ENCODE assay signal across 8 cellular contexts in the genomic region with DNA sequence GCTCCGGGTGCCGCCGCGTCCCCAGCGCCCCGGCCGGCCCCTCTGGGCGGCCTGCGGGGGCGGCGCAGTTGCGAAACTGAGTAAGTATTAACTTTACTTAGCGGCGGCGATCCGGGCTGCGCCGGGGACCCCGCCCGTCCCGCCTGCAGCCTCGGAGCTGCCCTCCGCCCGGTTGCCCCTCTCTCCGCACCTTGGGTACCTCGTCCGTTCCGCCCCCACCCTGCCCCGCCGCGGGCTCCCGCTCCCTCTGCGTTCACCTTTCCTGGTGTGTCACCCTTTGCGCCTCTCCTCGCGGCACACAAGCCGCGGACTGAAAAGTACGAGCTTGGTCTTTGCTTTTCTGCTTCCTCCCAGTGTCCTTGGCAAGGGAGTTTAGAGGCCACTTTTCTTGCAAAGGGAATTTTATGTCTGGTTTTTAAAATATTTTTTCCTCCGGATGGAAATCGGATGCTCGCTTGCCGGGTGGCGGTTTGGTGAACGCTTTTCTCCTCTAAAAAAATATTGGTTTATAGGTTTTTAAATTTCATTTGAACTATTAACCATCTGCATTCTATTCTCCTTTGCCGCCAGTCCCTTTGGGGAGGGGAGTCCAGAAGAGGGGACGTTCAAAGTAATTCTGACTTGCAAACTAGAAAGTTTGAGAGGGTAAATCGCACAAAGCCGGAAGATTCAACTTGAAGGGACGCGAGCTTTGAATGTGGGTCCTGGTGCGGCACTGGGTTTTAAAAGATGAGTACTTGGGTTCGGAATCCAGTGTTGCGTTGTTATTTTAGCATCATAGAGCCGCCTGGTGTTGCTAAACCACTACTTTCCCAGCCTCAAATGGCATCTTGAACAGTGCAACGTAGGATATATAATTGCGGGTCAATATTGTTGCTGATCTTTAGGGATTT. TPM values are rescaled to one million over a fixed set of nuclear protein-coding genes. Genes with fewer than 3 reads are reported as not detected.
DNase-seq lines count a peak whose midpoint lies in the region; ATAC-seq and TF ChIP-seq lines count a peak whose summit lies in the region.

No MANE protein-coding gene starts in this region.

- no peak for TF ChIP-seq POLR2A in right lobe of liver (IDR thresholded peaks at IDR 0.05)

- H3K9me3 ChIP-seq in ectodermal cell (ENCODE audit: control insufficient read depth, low read length) (no peaks in the 10 kb centered on the region), right lobe of liver (no peaks in the 10 kb centered on the region)

- peaks cover 71% of the 10 kb centered on the region for H3K27me3 Mint-ChIP-seq in activated CD4-positive, alpha-beta T cell treated with anti-CD3 and anti-CD28 coated beads, Interleukin-2, amount 10 ng/mL, durations not matched to agents 24 days and 14 days
- peaks cover 77% of the 10 kb centered on the region for H3K27me3 Mint-ChIP-seq in T-helper 2 cell treated with Interferon-gamma antibody and Interleukin-4, amounts not matched to agents 5 μg/mL and 100 μg/mL, for 36 hours (ENCODE audit: low read depth)
- H3K27me3 Mint-ChIP-seq in stimulated activated naive CD8-positive, alpha-beta T cell treated with anti-CD3 and anti-CD28 coated beads, Interleukin-15, amount 100 ng/mL, for 72 hours = peaks cover 82% of the 10 kb centered on the region

- no peaks in the 10 kb centered on the region for H3K9me3 Mint-ChIP-seq in activated CD4-positive, alpha-beta T cell treated with anti-CD3 and anti-CD28 coated beads, Interleukin-2, amount 10 ng/mL, durations not matched to agents 24 days and 14 days
- H3K9me3 Mint-ChIP-seq in T-helper 2 cell treated with Interferon-gamma antibody and Interleukin-4, amounts not matched to agents 5 μg/mL and 100 μg/mL, for 36 hours = no peaks in the 10 kb centered on the region
- no peaks in the 10 kb centered on the region for H3K9me3 Mint-ChIP-seq in stimulated activated naive CD8-positive, alpha-beta T cell treated with anti-CD3 and anti-CD28 coated beads, Interleukin-15, amount 100 ng/mL, for 72 hours

- H3K4me1 ChIP-seq in ectodermal cell (ENCODE audit: control insufficient read depth, insufficient read depth, low read length) (peaks cover 7% of the 10 kb centered on the region), right lobe of liver (peaks cover 0 to 7% (median 0%) of the 10 kb centered on the region in 4 donors)

- H3K36me3 ChIP-seq in ectodermal cell (ENCODE audit: control insufficient read depth, insufficient read depth, low read length) (peaks cover 2% of the 10 kb centered on the region), right lobe of liver (no peaks in the 10 kb centered on the region)

- DNase-seq in activated CD4-positive, alpha-beta T cell treated with anti-CD3 and anti-CD28 coated beads, Interleukin-2, amount 10 ng/mL, durations not matched to agents 24 days and 14 days = peak; percentile 64
- DNase-seq in activated CD4-positive, alpha-beta T cell treated with anti-CD3 and anti-CD28 coated beads, Interleukin-2, amount 50 U/mL, for 1 hour = no peak
- no peak for DNase-seq in T-helper 2 cell treated with Interferon-gamma antibody and Interleukin-4, amounts not matched to agents 5 μg/mL and 100 μg/mL, for 36 hours (ENCODE audit: low spot score)
- DNase-seq in right lobe of liver = peak; percentile 67 to 70 (median 70)
- peak; percentile 14 to 22 for DNase-seq in stimulated activated naive CD8-positive, alpha-beta T cell treated with anti-CD3 and anti-CD28 coated beads, Interleukin-15, amount 100 ng/mL, for 72 hours
- DNase-seq in NCI-H2107 (lab: John Stamatoyannopoulos, UW) = no peak

- WGBS in ectodermal cell, 2 experiments = 0% methylated on average over 54 to 56 of the region's 57 CpGs
- WGBS in right lobe of liver (ENCODE audit: insufficient coverage, low coverage, low lambda C conversion rate, missing lambda C conversion rate) = 2% methylated on average over 25 of the region's 57 CpGs

- peak overlapping the region; percentile 94 for H3K4me3 ChIP-seq in ectodermal cell (ENCODE audit: insufficient read depth, low read depth, low read length)
- peak overlapping the region; percentile 58 to 94 (median 71) for H3K4me3 ChIP-seq in right lobe of liver

- peaks cover 12% of the 10 kb centered on the region for H3K4me1 Mint-ChIP-seq in activated CD4-positive, alpha-beta T cell treated with anti-CD3 and anti-CD28 coated beads, Interleukin-2, amount 10 ng/mL, durations not matched to agents 24 days and 14 days
- peaks cover 9% of the 10 kb centered on the region for H3K4me1 Mint-ChIP-seq in T-helper 2 cell treated with Interferon-gamma antibody and Interleukin-4, amounts not matched to agents 5 μg/mL and 100 μg/mL, for 36 hours (ENCODE audit: low read depth)
- peaks cover 17% of the 10 kb centered on the region for H3K4me1 Mint-ChIP-seq in stimulated activated naive CD8-positive, alpha-beta T cell treated with anti-CD3 and anti-CD28 coated beads, Interleukin-15, amount 100 ng/mL, for 72 hours

- H3K27me3 ChIP-seq in ectodermal cell (ENCODE audit: control insufficient read depth, insufficient read depth, low read length, poor library complexity, severe bottlenecking) = no peaks in the 10 kb centered on the region
- no peaks in the 10 kb centered on the region for H3K27me3 ChIP-seq in right lobe of liver

- no peaks in the 10 kb centered on the region for H3K36me3 Mint-ChIP-seq in activated CD4-positive, alpha-beta T cell treated with anti-CD3 and anti-CD28 coated beads, Interleukin-2, amount 10 ng/mL, durations not matched to agents 24 days and 14 days (ENCODE audit: low read depth)
- no peaks in the 10 kb centered on the region for H3K36me3 Mint-ChIP-seq in T-helper 2 cell treated with Interferon-gamma antibody and Interleukin-4, amounts not matched to agents 5 μg/mL and 100 μg/mL, for 36 hours (ENCODE audit: low read depth)

- intact Hi-C loops in activated CD4-positive, alpha-beta T cell treated with anti-CD3 and anti-CD28 coated beads, Interleukin-2, amount 10 ng/mL, durations not matched to agents 24 days and 14 days (cut with micrococcal nuclease) = loop anchor here (5.0 kb wide), 1 partner anchor 163 kb away; no protein-coding TSS in a partner anchor
- intact Hi-C loops in right lobe of liver (cut with DNase I) = no loop called here

- peak overlapping the region; percentile 54 for H3K27ac Mint-ChIP-seq in activated CD4-positive, alpha-beta T cell treated with anti-CD3 and anti-CD28 coated beads, Interleukin-2, amount 10 ng/mL, durations not matched to agents 24 days and 14 days
- no peak overlapping the region for H3K27ac Mint-ChIP-seq in T-helper 2 cell treated with Interferon-gamma antibody and Interleukin-4, amounts not matched to agents 5 μg/mL and 100 μg/mL, for 36 hours
- peak overlapping the region; percentile 19 to 45 for H3K27ac Mint-ChIP-seq in stimulated activated naive CD8-positive, alpha-beta T cell treated with anti-CD3 and anti-CD28 coated beads, Interleukin-15, amount 100 ng/mL, for 72 hours

- TF ChIP-seq CTCF in right lobe of liver (IDR thresholded peaks at IDR 0.05) = peak in 1 of 4 donors; percentile 3

- H3K27ac ChIP-seq in ectodermal cell (ENCODE audit: insufficient read depth, low read depth, low read length, poor library complexity, severe bottlenecking) = peak overlapping the region; percentile 44
- peak overlapping the region; percentile 45 to 72 (median 54) for H3K27ac ChIP-seq in right lobe of liver

- H3K4me3 Mint-ChIP-seq in activated CD4-positive, alpha-beta T cell treated with anti-CD3 and anti-CD28 coated beads, Interleukin-2, amount 10 ng/mL, durations not matched to agents 24 days and 14 days = peak overlapping the region; percentile 82
- H3K4me3 Mint-ChIP-seq in T-helper 2 cell treated with Interferon-gamma antibody and Interleukin-4, amounts not matched to agents 5 μg/mL and 100 μg/mL, for 36 hours = peak overlapping the region; percentile 79
- peak overlapping the region; percentile 80 to 83 for H3K4me3 Mint-ChIP-seq in stimulated activated naive CD8-positive, alpha-beta T cell treated with anti-CD3 and anti-CD28 coated beads, Interleukin-15, amount 100 ng/mL, for 72 hours

- ATAC-seq in HG03558 (IDR thresholded peaks at IDR 0.05; ENCODE audit: extremely low read depth, unreplicated experiment) = peak; percentile 24
- peak; percentile 63 to 68 (median 64) for ATAC-seq in right lobe of liver
- ATAC-seq in stimulated activated naive CD8-positive, alpha-beta T cell treated with anti-CD3 and anti-CD28 coated beads, Interleukin-15, amount 100 ng/mL, for 72 hours = peak; percentile 47

RNA-seq across cellular contexts. Expression of a gene that starts 0.8 kb away (rescaled TPM):
- total RNA-seq in activated CD4-positive, alpha-beta T cell treated with anti-CD3 and anti-CD28 coated beads, Interleukin-2, amount 10 ng/mL, durations not matched to agents 24 days and 14 days = 0.17 and 0.37 TPM in 2 replicates
- 36.3 TPM for polyA plus RNA-seq in ectodermal cell (2013, experiment 1 of 4)
- polyA plus RNA-seq in ectodermal cell (2013, experiment 2 of 4) = 40.2 TPM
- polyA plus RNA-seq in ectodermal cell (2013, experiment 3 of 4) = 30.6 TPM
- polyA plus RNA-seq in ectodermal cell (2013, experiment 4 of 4) = 34.7 TPM
- 10 to 100 TPM in 1 of 6 experiments, 1 to 10 TPM in 5; 3.9 to 12.4 (median 7.3) TPM for total RNA-seq in right lobe of liver

Comparison
In these comparisons a context has a peak if more than half of its experiments do, and no peak if none do; other contexts are left out.
1. DNase-seq: peak in activated CD4-positive, alpha-beta T cell treated with anti-CD3 and anti-CD28 coated beads, Interleukin-2, amount 10 ng/mL, durations not matched to agents 24 days and 14 days (single experiment), right lobe of liver (3 of 3) and stimulated activated naive CD8-positive, alpha-beta T cell treated with anti-CD3 and anti-CD28 coated beads, Interleukin-15, amount 100 ng/mL, for 72 hours (2 of 2); none in activated CD4-positive, alpha-beta T cell treated with anti-CD3 and anti-CD28 coated beads, Interleukin-2, amount 50 U/mL, for 1 hour (single experiment), T-helper 2 cell treated with Interferon-gamma antibody and Interleukin-4, amounts not matched to agents 5 μg/mL and 100 μg/mL, for 36 hours (single experiment) and NCI-H2107 (single experiment).
2. Peak in every context shown above with its lines, with median percentiles within 50 percentile points of each other: H3K4me3 Mint-ChIP-seq and ATAC-seq.